Comparison of ENCODE assay signal across 8 cellular contexts in genomic region chr12:104733717-104734175, GRCh38.
DNase-seq lines count a peak whose midpoint lies in the region; ATAC-seq and TF ChIP-seq lines count a peak whose summit lies in the region.

No MANE protein-coding gene starts in this region.

- CTCF ChIA-PET in WTC11 (lab: Charles Lee), result interaction anchor here (0.5 to 2.7 kb wide), 6 partner anchors 13 to 352 kb away, joined by 3 to 11 read pairs (median 4); no protein-coding TSS in a partner anchor

- no CpG with 5 or more reads among the region's 6 CpGs for WGBS in H9 (ENCODE audit: extremely low coverage, insufficient read length, low lambda C conversion rate)
- 56% methylated on average over 2 of the region's 6 CpGs for WGBS in right lobe of liver (ENCODE audit: insufficient coverage, low coverage, low lambda C conversion rate, missing lambda C conversion rate)

- no peak overlapping the region for H3K14ac ChIP-seq in H9 (ENCODE audit: insufficient read depth, low read length)

- H2AFZ ChIP-seq in H9 (ENCODE audit: low read length), result no peak overlapping the region

- peaks cover 18 to 23% of the 10 kb centered on the region in 2 experiments for H3K4me1 Mint-ChIP-seq in H9
- peaks cover 31% of the 10 kb centered on the region for H3K4me1 Mint-ChIP-seq in WTC11

- ATAC-seq in WTC11 (peak; percentile 71), right lobe of liver (peak; percentile 7 to 39 (median 29)), HG02852 (IDR thresholded peaks at IDR 0.05; ENCODE audit: unreplicated experiment) (no peak), GM18873 (IDR thresholded peaks at IDR 0.05; ENCODE audit: low FRiP score, unreplicated experiment) (no peak)

- no peak overlapping the region for H3K23ac ChIP-seq in H9 (ENCODE audit: insufficient read length, low read depth, low read length)

- no peak overlapping the region for H2BK5ac ChIP-seq in H9 (ENCODE audit: insufficient read length, low read length)

- H3K4ac ChIP-seq in H9 (ENCODE audit: low read depth, low read length), result no peak overlapping the region

- no peaks in the 10 kb centered on the region for H3K23me2 ChIP-seq in H9 (ENCODE audit: insufficient read length, low read depth, low read length, poor library complexity, severe bottlenecking)

- H4K20me1 ChIP-seq in H9 (ENCODE audit: control insufficient read depth, insufficient read depth, insufficient read length), result peaks cover 3% of the 10 kb centered on the region

- no peak for TF ChIP-seq POLR2A in right lobe of liver (IDR thresholded peaks at IDR 0.05)

- no peaks in the 10 kb centered on the region; the same call in 1 of the 2 replicates for H3K4me1 ChIP-seq in H9 (ENCODE audit: insufficient read depth, low read length)
- H3K4me1 ChIP-seq in right lobe of liver, result no peaks in the 10 kb centered on the region

- H3K9me3 Mint-ChIP-seq in H9 (no peaks in the 10 kb centered on the region), WTC11 (no peaks in the 10 kb centered on the region)

- H3K9me3 ChIP-seq in H9 (ENCODE audit: control insufficient read depth, low read depth, low read length), result no peaks in the 10 kb centered on the region
- H3K9me3 ChIP-seq in right lobe of liver, result no peaks in the 10 kb centered on the region

- no peak overlapping the region for H2BK15ac ChIP-seq in H9 (ENCODE audit: low read depth, low read length)

- no peak overlapping the region for H3K56ac ChIP-seq in H9 (ENCODE audit: insufficient read length, low read depth, low read length)

- no peak overlapping the region for H4K5ac ChIP-seq in H9 (ENCODE audit: insufficient read length, low read depth, low read length)

- no peaks in the 10 kb centered on the region for H3K36me3 Mint-ChIP-seq in H9 (ENCODE audit: insufficient read depth in 1 of 3, low read depth in 3 of 3)
- H3K36me3 Mint-ChIP-seq in WTC11, result no peaks in the 10 kb centered on the region

- H3K4me3 Mint-ChIP-seq in H9, result no peak overlapping the region
- no peak overlapping the region for H3K4me3 Mint-ChIP-seq in WTC11

- DNase-seq in NCI-H2081 (lab: John Stamatoyannopoulos, UW) (peak; percentile 25 to 43), NCI-H2081 treated with DMSO at 0.1 percent for 48 hours (lab: John Stamatoyannopoulos, UW) (no peak), H9 (peak; percentile 67), WTC11 (ENCODE audit: low spot score) (peak; percentile 67), right lobe of liver (no peak), CD1c-positive myeloid dendritic cell (ENCODE audit: extremely low spot score) (no peak)

- H4K8ac ChIP-seq in H9 (replicated peaks; ENCODE audit: insufficient read length, low read depth, low read length), result no peak overlapping the region

- TF ChIP-seq CTCF in H9 (conservative IDR thresholded peaks at IDR 0.05) (peak; percentile 48; the same call in 2 of the 3 replicates), WTC11 (IDR thresholded peaks at IDR 0.05) (no peak), right lobe of liver (IDR thresholded peaks at IDR 0.05) (peak in 2 of 4 donors; percentile 11 to 24)

- H3K79me2 ChIP-seq in H9 (ENCODE audit: insufficient read depth, low read length), result no peaks in the 10 kb centered on the region

- H3K4me2 ChIP-seq in H9 (ENCODE audit: insufficient read depth, insufficient read length, low read length), result no peak overlapping the region

- H2BK120ac ChIP-seq in H9 (ENCODE audit: low read depth, low read length, poor library complexity, severe bottlenecking), result no peak overlapping the region

- intact Hi-C loops in right lobe of liver (cut with DNase I), result no loop called here

- no peak overlapping the region for H3K4me3 ChIP-seq in right lobe of liver

- H3K27me3 Mint-ChIP-seq in H9 (ENCODE audit: low read depth), result no peaks in the 10 kb centered on the region; the same call in 1 of the 2 replicates
- H3K27me3 Mint-ChIP-seq in WTC11 (ENCODE audit: low read depth), result no peaks in the 10 kb centered on the region

- no peak overlapping the region for H2AK5ac ChIP-seq in H9 (ENCODE audit: insufficient read length, low read length)

- no peak overlapping the region for H3T11ph ChIP-seq in H9 (ENCODE audit: low read length)

- no peaks in the 10 kb centered on the region for H3K36me3 ChIP-seq in right lobe of liver

- no peak overlapping the region for H2BK12ac ChIP-seq in H9 (ENCODE audit: insufficient read length, low read depth, low read length)

- no peak overlapping the region for H2BK20ac ChIP-seq in H9 (ENCODE audit: low read depth, low read length, poor library complexity, severe bottlenecking)

- no peak overlapping the region for H4K91ac ChIP-seq in H9 (ENCODE audit: insufficient read length, low read depth, low read length)

- H3K27me3 ChIP-seq in H9 (ENCODE audit: insufficient read depth, low read length), result no peaks in the 10 kb centered on the region
- H3K27me3 ChIP-seq in right lobe of liver, result no peaks in the 10 kb centered on the region

- H3K27ac Mint-ChIP-seq in H9 (no peak overlapping the region), WTC11 (no peak overlapping the region)

- H3K79me1 ChIP-seq in H9 (ENCODE audit: insufficient read depth, low read depth, low read length, poor library complexity, severe bottlenecking), result no peaks in the 10 kb centered on the region

- H3K9ac ChIP-seq in H9 (ENCODE audit: extremely low read depth, insufficient read length, low read length), result no peak overlapping the region

- H3K27ac ChIP-seq in H9 (ENCODE audit: insufficient read length, low read depth, low read length), result no peak overlapping the region
- no peak overlapping the region for H3K27ac ChIP-seq in right lobe of liver

- POLR2A ChIA-PET in WTC11 (lab: Charles Lee), result no interaction called here

- H3K18ac ChIP-seq in H9 (ENCODE audit: insufficient read length, low read depth, low read length), result no peak overlapping the region

TF ChIP-seq in WTC11, 78 proteins besides CTCF, POLR2A, EP300 and RAD21:
- TF ChIP-seq TEAD1 (CRISPR knock-in tag; IDR thresholded peaks at IDR 0.05) (0 out of 2 replicates have a peak, but pooled peaks have one; percentile 12), FOXK1 (CRISPR knock-in tag; IDR thresholded peaks at IDR 0.05) (no peak), ESRRA (CRISPR knock-in tag; IDR thresholded peaks at IDR 0.05; ENCODE audit: borderline replicate concordance) (no peak)

Comparison
In these comparisons a context has a peak if more than half of its experiments do, and no peak if none do; other contexts are left out.
1. DNase-seq: peak in NCI-H2081 (2 of 2), H9 (single experiment) and WTC11 (single experiment); none in NCI-H2081 treated with DMSO at 0.1 percent for 48 hours (single experiment), right lobe of liver (0 of 3) and CD1c-positive myeloid dendritic cell (single experiment).
2. ATAC-seq: peak in WTC11 (single experiment) and right lobe of liver (4 of 4); none in HG02852 (single experiment) and GM18873 (single experiment).